Comparison of ENCODE assay signal across 16 cellular contexts in genomic region chr2:13021470-13021957, GRCh38.
DNase-seq lines count a peak whose midpoint lies in the region; ATAC-seq, FAIRE-seq and TF ChIP-seq lines count a peak whose summit lies in the region.
"Had no signal": no experiment of that assay in that cellular context is flagged by ENCODE, and none has a peak within 500 bp of the region (broad histone marks: within the 10 kb centered on the region; RNA-seq: fewer than 3 reads in every experiment).

No MANE protein-coding gene starts in this region.

- BruUV-seq in HepG2 (replicated peaks; lab: Mats Ljungman, UMichigan): no TSS peak

- intact Hi-C loops in HepG2 (cut with micrococcal nuclease; ENCODE audit: unreplicated experiment): no loop called here
- intact Hi-C loops in right lobe of liver (cut with DNase I): no loop called here
- intact Hi-C loops in left ventricle myocardium superior (cut with micrococcal nuclease): no loop called here
- intact Hi-C loops in lower leg skin (cut with DNase I; ENCODE audit: low total_unique reads): no loop called here

- DNase-seq in HepG2 (ENCODE audit: low spot score) (no peak), right lobe of liver (no peak), SK-N-SH (peak; percentile 34), left ventricle myocardium superior (no peak), lower leg skin (ENCODE audit: low spot score in 2 of 2) (no peak)
- DNase-seq: CD4-positive, alpha-beta T cell; EL; H9; Karpas-422; MG63; NCI-H1105; NCI-H187; NCI-H2171; NCI-H82 had no signal

- H3K4me1 ChIP-seq in HepG2 (ENCODE audit: insufficient read depth, low read length) (no peaks in the 10 kb centered on the region), right lobe of liver (no peaks in the 10 kb centered on the region), SK-N-SH (ENCODE audit: control insufficient read depth in 1 of 2, insufficient read depth in 2 of 2, low read depth in 1 of 2, low read length in 1 of 2) (peaks cover 0 to 22% of the 10 kb centered on the region in 2 experiments; a peak in 2 of 4 replicates)

- TF ChIP-seq RAD21 in HepG2 (CRISPR knock-in tag; IDR thresholded peaks at IDR 0.05) (no peak), SK-N-SH (IDR thresholded peaks at IDR 0.05; ENCODE audit: low read length) (0 out of 2 replicates have a peak, but pooled peaks have one; percentile 3)

- no peaks in the 10 kb centered on the region for H3F3A ChIP-seq in SK-N-SH (replicated peaks; ENCODE audit: insufficient read depth)

- H3K4me3 ChIP-seq in HepG2 (replicated peaks in 1 of 3; ENCODE audit: insufficient read depth in 1 of 3, low read depth in 2 of 3, low read length in 3 of 3) (no peak overlapping the region), right lobe of liver (no peak overlapping the region), SK-N-SH (ENCODE audit: low read depth in 2 of 2, low read length in 1 of 2) (no peak overlapping the region), lower leg skin (ENCODE audit: low read depth, poor library complexity, severe bottlenecking) (no peak overlapping the region)
- H3K4me3 ChIP-seq: MG63 had no signal

- in situ Hi-C loops in HepG2 (cut with HindIII; ENCODE audit: extremely low pct_ligation_motif_present, low pct_unique_long_range_greater_than_20kb): no loop called here

- no peak for FAIRE-seq in HepG2 (lab: Jason Lieb, UNC)

- TF ChIP-seq CTCF in HepG2 (CRISPR knock-in tag; IDR thresholded peaks at IDR 0.05): no peak
- no peak for TF ChIP-seq CTCF in right lobe of liver (IDR thresholded peaks at IDR 0.05)
- no peak for TF ChIP-seq CTCF in SK-N-SH (IDR thresholded peaks at IDR 0.05)
- TF ChIP-seq CTCF in lower leg skin (IDR thresholded peaks at IDR 0.05): no peak

- H3K9me3 ChIP-seq in HepG2 (ENCODE audit: low read length) (no peaks in the 10 kb centered on the region), right lobe of liver (no peaks in the 10 kb centered on the region), SK-N-SH (no peaks in the 10 kb centered on the region)
- H3K9me3 ChIP-seq: MG63 had no signal

- H3K27me3 ChIP-seq in HepG2 (ENCODE audit: control insufficient read depth in 1 of 2, insufficient read depth in 2 of 2, low read length in 2 of 2): no peaks in the 10 kb centered on the region
- H3K27me3 ChIP-seq in right lobe of liver: no peaks in the 10 kb centered on the region
- H3K27me3 ChIP-seq in SK-N-SH (ENCODE audit: insufficient read depth): peaks cover 5% of the 10 kb centered on the region

- CTCF ChIA-PET in HepG2 (lab: Yijun Ruan, JAX; ENCODE audit: low intra/inter-chr PET ratio, low total read pairs) (no interaction called here), SK-N-SH (lab: Yijun Ruan, JAX) (interaction anchor here (0.6 to 6.6 kb wide), 10 partner anchors 10 to 1193 kb away, joined by 3 to 58 read pairs (median 3); no protein-coding TSS in a partner anchor)

- no peaks in the 10 kb centered on the region for H3K79me2 ChIP-seq in HepG2 (ENCODE audit: insufficient read depth, low read length)
- H3K79me2 ChIP-seq in SK-N-SH (ENCODE audit: insufficient read depth): no peaks in the 10 kb centered on the region

- H4K20me1 ChIP-seq in HepG2 (ENCODE audit: insufficient read depth, low read length) (no peaks in the 10 kb centered on the region), SK-N-SH (ENCODE audit: insufficient read depth) (no peaks in the 10 kb centered on the region)

- TF ChIP-seq EP300 in HepG2 (IDR thresholded peaks at IDR 0.05; ENCODE audit: low read depth in 2 of 2, low read length in 2 of 2) (no peak), HepG2 (CRISPR knock-in tag; IDR thresholded peaks at IDR 0.05; ENCODE audit: borderline replicate concordance) (no peak), SK-N-SH (IDR thresholded peaks at IDR 0.05; ENCODE audit: borderline replicate concordance in 1 of 2, low read depth in 1 of 2, low read length in 1 of 2) (peak; percentile 10 to 98; a peak in 2 of 4 replicates)

- no peak for TF ChIP-seq POLR2A in HepG2 (IDR thresholded peaks at IDR 0.05; ENCODE audit: insufficient read depth in 1 of 2, low read depth in 2 of 2, low read length in 2 of 2)
- TF ChIP-seq POLR2A in right lobe of liver (IDR thresholded peaks at IDR 0.05): no peak
- no peak for TF ChIP-seq POLR2A in lower leg skin (IDR thresholded peaks at IDR 0.05)

- no peaks in the 10 kb centered on the region for H3K36me3 ChIP-seq in HepG2 (replicated peaks in 1 of 2; ENCODE audit: control insufficient read depth in 1 of 2, insufficient read depth in 2 of 2, low read length in 2 of 2)
- H3K36me3 ChIP-seq in right lobe of liver: no peaks in the 10 kb centered on the region
- H3K36me3 ChIP-seq in SK-N-SH (replicated peaks in 1 of 2; ENCODE audit: control insufficient read depth in 1 of 2, insufficient read depth in 2 of 2, low read length in 1 of 2): no peaks in the 10 kb centered on the region
- H3K36me3 ChIP-seq: MG63 had no signal

- H2AFZ ChIP-seq in HepG2 (ENCODE audit: low read length) (no peak overlapping the region), SK-N-SH (ENCODE audit: low read depth) (no peak overlapping the region)

- no peak overlapping the region for H3K27ac ChIP-seq in HepG2 (ENCODE audit: extremely low read length, insufficient read depth, low read length)
- no peak overlapping the region for H3K27ac ChIP-seq in right lobe of liver
- H3K27ac ChIP-seq in SK-N-SH (ENCODE audit: low read depth in 2 of 2, low read length in 1 of 2): peak overlapping the region in 1 of 2 experiments; percentile 19; a peak in 1 of 4 replicates

- 0% methylated on average over 3 of the region's 3 CpGs for WGBS in HepG2 (ENCODE audit: low lambda C conversion rate)
- 29% methylated on average over 3 of the region's 3 CpGs for WGBS in right lobe of liver (ENCODE audit: insufficient coverage, low coverage, low lambda C conversion rate, missing lambda C conversion rate)
- WGBS in SK-N-SH (ENCODE audit: low lambda C conversion rate): 13% methylated on average over 3 of the region's 3 CpGs
- WGBS in lower leg skin, 2 donors: 28 to 36% methylated on average over 3 of the region's 3 CpGs

- no peaks in the 10 kb centered on the region for H3K9me2 ChIP-seq in SK-N-SH

- POLR2A ChIA-PET in HepG2 (lab: Yijun Ruan, JAX) (no interaction called here), SK-N-SH (lab: Yijun Ruan, JAX) (interaction anchor here (1.3 to 1.4 kb wide), 3 partner anchors 15 to 73 kb away, joined by 3 read pairs; no protein-coding TSS in a partner anchor)

- ATAC-seq in HepG2 (no peak), right lobe of liver (no peak), left ventricle myocardium superior (peak; percentile 74), GM21786 (IDR thresholded peaks at IDR 0.05; ENCODE audit: unreplicated experiment) (no peak), GM19395 (IDR thresholded peaks at IDR 0.05; ENCODE audit: unreplicated experiment) (no peak)

- H3K9ac ChIP-seq in HepG2 (ENCODE audit: insufficient read depth, low read depth, low read length): no peak overlapping the region
- H3K9ac ChIP-seq in SK-N-SH: no peak overlapping the region

- H3K4me2 ChIP-seq in HepG2 (ENCODE audit: low read depth, low read length) (no peak overlapping the region), SK-N-SH (no peak overlapping the region)

TF ChIP-seq in HepG2, 621 proteins besides CTCF, POLR2A, EP300 and RAD21:
- peak; percentile 47 for TF ChIP-seq ATF7 (IDR thresholded peaks at IDR 0.05)
- TF ChIP-seq ATF7 (CRISPR knock-in tag; IDR thresholded peaks at IDR 0.05): no peak
- TF ChIP-seq, protein P1, sequence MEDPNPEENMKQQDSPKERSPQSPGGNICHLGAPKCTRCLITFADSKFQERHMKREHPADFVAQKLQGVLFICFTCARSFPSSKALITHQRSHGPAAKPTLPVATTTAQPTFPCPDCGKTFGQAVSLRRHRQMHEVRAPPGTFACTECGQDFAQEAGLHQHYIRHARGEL (CRISPR knock-in tag; IDR thresholded peaks at IDR 0.05): no peak
TF ChIP-seq in HepG2: peak in this region for 1.

TF ChIP-seq in SK-N-SH, 30 proteins besides CTCF, POLR2A, EP300 and RAD21 (continues in another document):
- no peak for TF ChIP-seq FOSL2 (IDR thresholded peaks at IDR 0.05; ENCODE audit: borderline replicate concordance, low read depth)
- TF ChIP-seq, protein P2, sequence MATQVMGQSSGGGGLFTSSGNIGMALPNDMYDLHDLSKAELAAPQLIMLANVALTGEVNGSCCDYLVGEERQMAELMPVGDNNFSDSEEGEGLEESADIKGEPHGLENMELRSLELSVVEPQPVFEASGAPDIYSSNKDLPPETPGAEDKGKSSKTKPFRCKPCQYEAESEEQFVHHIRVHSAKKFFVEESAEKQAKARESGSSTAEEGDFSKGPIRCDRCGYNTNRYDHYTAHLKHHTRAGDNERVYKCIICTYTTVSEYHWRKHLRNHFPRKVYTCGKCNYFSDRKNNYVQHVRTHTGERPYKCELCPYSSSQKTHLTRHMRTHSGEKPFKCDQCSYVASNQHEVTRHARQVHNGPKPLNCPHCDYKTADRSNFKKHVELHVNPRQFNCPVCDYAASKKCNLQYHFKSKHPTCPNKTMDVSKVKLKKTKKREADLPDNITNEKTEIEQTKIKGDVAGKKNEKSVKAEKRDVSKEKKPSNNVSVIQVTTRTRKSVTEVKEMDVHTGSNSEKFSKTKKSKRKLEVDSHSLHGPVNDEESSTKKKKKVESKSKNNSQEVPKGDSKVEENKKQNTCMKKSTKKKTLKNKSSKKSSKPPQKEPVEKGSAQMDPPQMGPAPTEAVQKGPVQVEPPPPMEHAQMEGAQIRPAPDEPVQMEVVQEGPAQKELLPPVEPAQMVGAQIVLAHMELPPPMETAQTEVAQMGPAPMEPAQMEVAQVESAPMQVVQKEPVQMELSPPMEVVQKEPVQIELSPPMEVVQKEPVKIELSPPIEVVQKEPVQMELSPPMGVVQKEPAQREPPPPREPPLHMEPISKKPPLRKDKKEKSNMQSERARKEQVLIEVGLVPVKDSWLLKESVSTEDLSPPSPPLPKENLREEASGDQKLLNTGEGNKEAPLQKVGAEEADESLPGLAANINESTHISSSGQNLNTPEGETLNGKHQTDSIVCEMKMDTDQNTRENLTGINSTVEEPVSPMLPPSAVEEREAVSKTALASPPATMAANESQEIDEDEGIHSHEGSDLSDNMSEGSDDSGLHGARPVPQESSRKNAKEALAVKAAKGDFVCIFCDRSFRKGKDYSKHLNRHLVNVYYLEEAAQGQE (IDR thresholded peaks at IDR 0.05; ENCODE audit: low read depth, low read length): no peak
- peak; percentile 94 for TF ChIP-seq RCOR1 (IDR thresholded peaks at IDR 0.05; ENCODE audit: low read length)
- TF ChIP-seq CHD2 (IDR thresholded peaks at IDR 0.05; ENCODE audit: low read length, partially characterized antibody): peak; percentile 85
- TF ChIP-seq GATA2 (CRISPR knock-in tag; IDR thresholded peaks at IDR 0.05): peak; percentile 98
- TF ChIP-seq POLR2AphosphoS5 (IDR thresholded peaks at IDR 0.05; ENCODE audit: low read depth, low read length): peak; percentile 55
- no peak for TF ChIP-seq TAF1 (IDR thresholded peaks at IDR 0.05; ENCODE audit: borderline replicate concordance, low read depth, low read length)
- no peak for TF ChIP-seq SIN3A (IDR thresholded peaks at IDR 0.05; ENCODE audit: borderline replicate concordance, low read depth, low read length)
- TF ChIP-seq NRF1 (IDR thresholded peaks at IDR 0.05; ENCODE audit: low read depth, low read length): no peak
- TF ChIP-seq SMC3 (IDR thresholded peaks at IDR 0.05; ENCODE audit: low read depth, low read length): no peak
- no peak for TF ChIP-seq EZH2phosphoT487 (IDR thresholded peaks at IDR 0.05; ENCODE audit: borderline replicate concordance, low read depth)

Comparison
In these comparisons a context has a peak if more than half of its experiments do, and no peak if none do; other contexts are left out.
1. Of the 25 proteins assayed by ChIP-seq in both HepG2 and SK-N-SH: peak only in HepG2: none; only in SK-N-SH: CHD2, EP300, FOXJ3, POLR2AphosphoS5, RAD21 and TCF12; in both: none; in neither: 19.